Comparison of ENCODE assay signal across 35 cellular contexts in genomic region chr1:68770817-68771216, GRCh38.
"Had no signal": no experiment of that assay in that cellular context is flagged by ENCODE, and none has a peak within 500 bp of the region (broad histone marks: within the 10 kb centered on the region; RNA-seq: fewer than 3 reads in every experiment).

No MANE protein-coding gene starts in this region.

- H3K9me3 ChIP-seq: MG63 had no signal

- H3K27ac ChIP-seq: KMS-11 had no signal

- H3K9ac ChIP-seq: KMS-11 had no signal

- H3K27me3 ChIP-seq: MG63 had no signal

- H3K36me3 ChIP-seq: MG63 had no signal

- H3K4me3 ChIP-seq: MG63 had no signal

- DNase-seq: Karpas-422, Kasumi-1, KG1, MG63, MM.1S, MV-4-11, NCI-H1048, NCI-H1092, NCI-H1092 treated with DMSO at 0.1 percent for 48 hours, NCI-H1105, NCI-H1105 treated with DMSO at 0.1 percent for 48 hours, NCI-H1417 treated with DMSO at 0.1 percent for 48 hours, NCI-H1436, NCI-H1436 treated with DMSO at 0.1 percent for 48 hours, NCI-H146, NCI-H1694, NCI-H1694 treated with DMSO at 0.1 percent for 48 hours, NCI-H187, NCI-H187 treated with DMSO at 0.1 percent for 48 hours, NCI-H1930, NCI-H2029, NCI-H2029 treated with DMSO at 0.1 percent for 48 hours, NCI-H2081, NCI-H2081 treated with DMSO at 0.1 percent for 48 hours, NCI-H2107, NCI-H2171, NCI-H2171 treated with DMSO at 0.1 percent for 48 hours, NCI-H2227 treated with DMSO at 0.1 percent for 48 hours, NCI-H226, NCI-H446, NCI-H446 treated with DMSO at 0.1 percent for 48 hours, NCI-H510A, NCI-H524, NCI-H524 treated with DMSO at 0.1 percent for 48 hours had no signal

- H3K4me2 ChIP-seq: KMS-11 had no signal
